In genomic region chr14:60815371-60815770, GRCh38 we compare ENCODE assay signal across 12 cellular contexts.
A peak's percentile ranks its signal among the peaks of the same experiment; 100 is the strongest.
DNase-seq lines count a peak whose midpoint lies in the region; ATAC-seq and TF ChIP-seq lines count a peak whose summit lies in the region.
"Had no signal": no experiment of that assay in that cellular context is flagged by ENCODE, and none has a peak within 500 bp of the region (broad histone marks: within the 10 kb centered on the region; RNA-seq: fewer than 3 reads in every experiment).

No MANE protein-coding gene starts in this region.

- H3K79me2 ChIP-seq in SU-DHL-6 (ENCODE audit: insufficient read depth, low read length), result no peaks in the 10 kb centered on the region

- H3F3A ChIP-seq in SU-DHL-6 (ENCODE audit: insufficient read depth), result peaks cover 6% of the 10 kb centered on the region

- H4K20me1 ChIP-seq in SU-DHL-6 (ENCODE audit: low read depth, low read length), result no peaks in the 10 kb centered on the region

- H3K9me3 ChIP-seq in SU-DHL-6 (ENCODE audit: insufficient read depth, low read length) (no peaks in the 10 kb centered on the region), T-helper 17 cell (ENCODE audit: control insufficient read depth, low read length, poor library complexity, severe bottlenecking) (no peaks in the 10 kb centered on the region)
- H3K9me3 ChIP-seq: ovary had no signal

- TF ChIP-seq CTCF in SU-DHL-6 (IDR thresholded peaks at IDR 0.05; ENCODE audit: insufficient read depth, low read length, poor library complexity, severe bottlenecking), result no peak

- H3K9me2 ChIP-seq in SU-DHL-6 (replicated peaks; ENCODE audit: insufficient read depth, low read length), result no peaks in the 10 kb centered on the region

- no peak overlapping the region for H3K9ac ChIP-seq in SU-DHL-6 (ENCODE audit: low read length)

- H3K4me3 Mint-ChIP-seq in T-helper 17 cell, result no peak overlapping the region

- no peaks in the 10 kb centered on the region for H3K27me3 ChIP-seq in SU-DHL-6 (ENCODE audit: low read length)
- H3K27me3 ChIP-seq: ovary had no signal

- peaks cover 17% of the 10 kb centered on the region for H3K36me3 Mint-ChIP-seq in T-helper 17 cell (ENCODE audit: low read depth)

- H3K4me3 ChIP-seq in SU-DHL-6 (ENCODE audit: insufficient read depth, low read length, poor library complexity, severe bottlenecking), result no peak overlapping the region
- H3K4me3 ChIP-seq: ovary had no signal

- ATAC-seq in GM18508 (IDR thresholded peaks at IDR 0.05; ENCODE audit: insufficient read depth, unreplicated experiment), result peak; percentile 91
- peak; percentile 96 for ATAC-seq in GM21515 (IDR thresholded peaks at IDR 0.05; ENCODE audit: unreplicated experiment)
- peak; percentile 97 for ATAC-seq in HG03342 (IDR thresholded peaks at IDR 0.05; ENCODE audit: unreplicated experiment)
- ATAC-seq in T-helper 17 cell, result no peak

- H3K27ac Mint-ChIP-seq in T-helper 17 cell, result no peak overlapping the region

- peaks cover 25% of the 10 kb centered on the region for H3K36me3 ChIP-seq in SU-DHL-6 (ENCODE audit: low read length)

- H2AFZ ChIP-seq in SU-DHL-6 (ENCODE audit: low read depth, low read length, severe bottlenecking), result peak overlapping the region; percentile 56

- no peaks in the 10 kb centered on the region for H3K27me3 Mint-ChIP-seq in T-helper 17 cell

- peak overlapping the region; percentile 21 for H3K4me2 ChIP-seq in SU-DHL-6 (ENCODE audit: low read depth, low read length, poor library complexity, severe bottlenecking)

- H3K4me1 Mint-ChIP-seq in T-helper 17 cell, result peaks cover 4% of the 10 kb centered on the region

- DNase-seq in NCI-H82 (lab: John Stamatoyannopoulos, UW), result no peak
- DNase-seq in stimulated activated CD4-positive, alpha-beta T cell treated with anti-CD3 and anti-CD28 coated beads, Interleukin-4, amount 100 ng/mL, for 4 hours, result no peak
- DNase-seq in activated gamma-delta T cell (lab: John Stamatoyannopoulos, UW), result no peak
- DNase-seq in T-helper 17 cell, result no peak
- DNase-seq: anterior cingulate cortex; NCI-H187; ovary; stimulated activated CD8-positive, alpha-beta memory T cell treated with anti-CD3 and anti-CD28 coated beads, Interleukin-4, amount 100 ng/mL, for 48 hours had no signal

- no peak overlapping the region for H3K27ac ChIP-seq in SU-DHL-6 (ENCODE audit: low read depth, low read length)
- H3K27ac ChIP-seq: ovary had no signal
